In the genomic region with DNA sequence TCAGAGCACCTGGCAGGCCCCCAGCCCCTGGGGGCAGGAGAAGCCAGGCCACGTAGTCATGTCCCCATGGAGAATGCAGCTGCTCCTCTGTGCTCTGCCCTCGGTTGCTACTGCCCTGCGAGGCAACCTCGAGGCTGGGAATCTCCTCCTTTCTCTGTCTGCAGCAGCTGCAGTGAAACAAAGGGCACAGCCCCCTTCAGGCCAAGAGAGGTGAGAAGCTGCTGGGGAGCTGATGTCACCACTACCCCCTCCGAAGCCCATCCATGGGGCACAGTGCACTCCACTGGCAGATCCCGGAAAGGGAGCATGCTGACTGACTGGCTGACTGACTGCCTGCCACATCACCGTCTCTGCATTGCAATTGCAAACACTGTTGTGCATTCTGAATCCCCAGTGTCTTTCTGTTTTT, we compare ENCODE assay signal across 17 cellular contexts.
A peak's percentile ranks its signal among the peaks of the same experiment; 100 is the strongest.
DNase-seq lines count a peak whose midpoint lies in the region; TF ChIP-seq lines count a peak whose summit lies in the region.
"Had no signal": no experiment of that assay in that cellular context is flagged by ENCODE, and none has a peak within 500 bp of the region (broad histone marks: within the 10 kb centered on the region; RNA-seq: fewer than 3 reads in every experiment).

No MANE protein-coding gene starts in this region.

- no peak overlapping the region for H4K12ac ChIP-seq in trophoblast cell (ENCODE audit: low read depth, low read length)

- H3K27me3 ChIP-seq in H7 (ENCODE audit: control insufficient read depth, insufficient read depth, low read length): peaks cover 2% of the 10 kb centered on the region; the same call in 1 of the 2 replicates
- no peaks in the 10 kb centered on the region for H3K27me3 ChIP-seq in SJCRH30
- no peaks in the 10 kb centered on the region for H3K27me3 ChIP-seq in trophoblast cell (ENCODE audit: insufficient read depth, low read length)
- H3K27me3 ChIP-seq: sigmoid colon, upper lobe of right lung had no signal

- peaks cover 5% of the 10 kb centered on the region for H3K79me1 ChIP-seq in trophoblast cell (ENCODE audit: low read length)

- peak; percentile 3 for TF ChIP-seq CTCF in epithelial cell of proximal tubule (conservative IDR thresholded peaks at IDR 0.05; ENCODE audit: low read depth, low read length)

- no peak overlapping the region for H3K18ac ChIP-seq in trophoblast cell (ENCODE audit: low read length)

- no peak overlapping the region for H2BK12ac ChIP-seq in trophoblast cell (ENCODE audit: low read length)

- H2AK5ac ChIP-seq in trophoblast cell (ENCODE audit: low read length): no peak overlapping the region

- H3K23ac ChIP-seq in trophoblast cell (ENCODE audit: low read length): no peak overlapping the region

- no peaks in the 10 kb centered on the region for H3K4me1 ChIP-seq in SJCRH30
- H3K4me1 ChIP-seq in trophoblast cell (ENCODE audit: control insufficient read depth in 1 of 2, insufficient read depth in 2 of 2, low read length in 2 of 2): peaks cover 14 to 20% of the 10 kb centered on the region in 2 experiments

- H3K14ac ChIP-seq in trophoblast cell (ENCODE audit: low read length): no peak overlapping the region

- no peak overlapping the region for H2BK120ac ChIP-seq in trophoblast cell (ENCODE audit: insufficient read depth, low read length, poor library complexity)

- H3K4me2 ChIP-seq in trophoblast cell (ENCODE audit: low read length): no peak overlapping the region

- H3K36me3 ChIP-seq in H7 (replicated peaks; ENCODE audit: control insufficient read depth, insufficient read depth, low read length): no peaks in the 10 kb centered on the region
- H3K36me3 ChIP-seq in SJCRH30: no peaks in the 10 kb centered on the region
- H3K36me3 ChIP-seq in trophoblast cell (ENCODE audit: control insufficient read depth in 1 of 2, insufficient read depth in 2 of 2, low read length in 2 of 2): no peaks in the 10 kb centered on the region
- H3K36me3 ChIP-seq: neutrophil, sigmoid colon, upper lobe of right lung had no signal

- no peak overlapping the region for H2BK5ac ChIP-seq in trophoblast cell (ENCODE audit: low read depth, low read length, poor library complexity)

- no peak overlapping the region for H3K9ac ChIP-seq in trophoblast cell (ENCODE audit: low read length)

- H3K4ac ChIP-seq in trophoblast cell (ENCODE audit: low read depth, low read length): no peak overlapping the region

- DNase-seq in H7 (peak; percentile 49), SJCRH30 (peak; percentile 3 to 5), epithelial cell of proximal tubule (ENCODE audit: low read depth) (no peak), trophoblast cell (peak; percentile 34 to 86), epidermal melanocyte (ENCODE audit: insufficient read length, low spot score) (no peak), NCI-H2081 treated with DMSO at 0.1 percent for 48 hours (lab: John Stamatoyannopoulos, UW) (no peak)
- DNase-seq in activated T-cell treated with anti-CD3 and anti-CD28 coated beads, Interleukin-2, amount 50 U/mL, for 48 hours: no peak
- DNase-seq: activated CD8-positive, alpha-beta T cell treated with anti-CD3 and anti-CD28 coated beads, Interleukin-2, amount 10 ng/mL, durations not matched to agents 7 days and 5 days; AML-193; GOT3; NCI-H1092; NCI-H2227 treated with DMSO at 0.1 percent for 48 hours; sigmoid colon; stimulated activated CD4-positive, alpha-beta T cell treated with anti-CD3 and anti-CD28 coated beads, Interleukin-4, amount 100 ng/mL, for 4 hours; upper lobe of right lung had no signal

- no peak overlapping the region for H4K91ac ChIP-seq in trophoblast cell (ENCODE audit: low read depth, low read length)

- H3K79me2 ChIP-seq in trophoblast cell (ENCODE audit: control insufficient read depth, insufficient read depth, low read length, poor library complexity): no peaks in the 10 kb centered on the region

- H4K8ac ChIP-seq in trophoblast cell (ENCODE audit: low read depth, low read length): no peak overlapping the region

- WGBS in trophoblast cell (ENCODE audit: extremely low coverage, insufficient coverage, insufficient read length): no CpG with 5 or more reads among the region's 7 CpGs

- H3K27ac ChIP-seq in SJCRH30 (no peak overlapping the region), trophoblast cell (ENCODE audit: low read depth, low read length) (no peak overlapping the region)
- H3K27ac ChIP-seq: body of pancreas, neutrophil, sigmoid colon, upper lobe of right lung had no signal

- H3K4me3 ChIP-seq in H7 (ENCODE audit: insufficient read depth, low read depth, low read length) (no peak overlapping the region), SJCRH30 (no peak overlapping the region), epithelial cell of proximal tubule (ENCODE audit: low read depth, low read length) (no peak overlapping the region), trophoblast cell (ENCODE audit: low read depth, low read length) (no peak overlapping the region)
- H3K4me3 ChIP-seq: body of pancreas, sigmoid colon, upper lobe of right lung had no signal

- no peak overlapping the region for H2AFZ ChIP-seq in trophoblast cell (ENCODE audit: insufficient read depth, low read length, poor library complexity)

- H3K9me3 ChIP-seq in SJCRH30 (replicated peaks) (no peaks in the 10 kb centered on the region), trophoblast cell (ENCODE audit: insufficient read depth, low read depth, low read length) (no peaks in the 10 kb centered on the region)
- H3K9me3 ChIP-seq: body of pancreas, neutrophil, sigmoid colon, upper lobe of right lung had no signal

Comparison
In these comparisons a context has a peak if more than half of its experiments do, and no peak if none do; other contexts are left out.
1. DNase-seq: peak in H7 (single experiment), SJCRH30 (2 of 2) and trophoblast cell (2 of 2); none in epithelial cell of proximal tubule (single experiment), epidermal melanocyte (single experiment), activated T-cell treated with anti-CD3 and anti-CD28 coated beads, Interleukin-2, amount 50 U/mL, for 48 hours (0 of 2) and NCI-H2081 treated with DMSO at 0.1 percent for 48 hours (single experiment).